In genomic region chr6:108738684-108739406, GRCh38 we compare ENCODE assay signal across 15 cellular contexts.
DNase-seq lines count a peak whose midpoint lies in the region; ATAC-seq, FAIRE-seq and TF ChIP-seq lines count a peak whose summit lies in the region.
"Had no signal": no experiment of that assay in that cellular context is flagged by ENCODE, and none has a peak within 500 bp of the region (broad histone marks: within the 10 kb centered on the region; RNA-seq: fewer than 3 reads in every experiment).

No MANE protein-coding gene starts in this region.

- H3K36me3 Mint-ChIP-seq in astrocyte (ENCODE audit: low read depth, unreplicated experiment) = no peaks in the 10 kb centered on the region

- no peak overlapping the region for H3K4me3 Mint-ChIP-seq in astrocyte (ENCODE audit: unreplicated experiment)
- H3K4me3 Mint-ChIP-seq: activated naive CD8-positive, alpha-beta T cell treated with anti-CD3 and anti-CD28 coated beads, Interleukin-2, amount 50 U/mL, for 24 hours; IgD-negative memory B cell; nephron had no signal

- TF ChIP-seq EP300 in A549 (IDR thresholded peaks at IDR 0.05) = no peak

- no peaks in the 10 kb centered on the region for H3K27me3 Mint-ChIP-seq in astrocyte (ENCODE audit: low read depth, unreplicated experiment)

- peaks cover 30% of the 10 kb centered on the region for H3K4me1 Mint-ChIP-seq in astrocyte (ENCODE audit: low read depth, unreplicated experiment)

- no peak for FAIRE-seq in A549 (lab: Jason Lieb, UNC)
- FAIRE-seq in astrocyte (lab: Jason Lieb, UNC) = no peak

- H3K9ac ChIP-seq in astrocyte (ENCODE audit: low read length) (peak overlapping the region; percentile 53), mucosa of rectum (ENCODE audit: low read depth in 1 of 2, low read length in 2 of 2) (no peak overlapping the region)

- H3K79me2 ChIP-seq in astrocyte (ENCODE audit: insufficient read depth, low read length) = no peaks in the 10 kb centered on the region

- no peak overlapping the region for H2AFZ ChIP-seq in astrocyte (ENCODE audit: low read depth, low read length)

- H3K4me3 ChIP-seq in A549 (no peak overlapping the region), NB4 (ENCODE audit: low read depth, low read length) (no peak overlapping the region), astrocyte (ENCODE audit: insufficient read depth, low read depth, low read length) (no peak overlapping the region), mucosa of rectum (ENCODE audit: low read length in 2 of 2) (no peak overlapping the region), thyroid gland (replicated peaks in 1 of 3) (no peak overlapping the region)
- H3K4me3 ChIP-seq: esophagus muscularis mucosa had no signal

- 85% methylated on average over 16 of the region's 16 CpGs for WGBS in A549 (ENCODE audit: missing lambda C conversion rate)
- 87 to 95% methylated on average over 16 of the region's 16 CpGs for WGBS in thyroid gland, 2 donors

- H4K20me1 ChIP-seq in astrocyte (ENCODE audit: insufficient read depth, low read length) = no peaks in the 10 kb centered on the region

- no peak for ATAC-seq in A549
- ATAC-seq in HG03175 (IDR thresholded peaks at IDR 0.05; ENCODE audit: unreplicated experiment) = no peak

- H3K36me3 ChIP-seq in astrocyte (ENCODE audit: insufficient read depth, low read length) (no peaks in the 10 kb centered on the region), mucosa of rectum (ENCODE audit: control insufficient read depth in 2 of 2, insufficient read depth in 2 of 2, low read length in 2 of 2) (no peaks in the 10 kb centered on the region), thyroid gland (no peaks in the 10 kb centered on the region)
- H3K36me3 ChIP-seq: esophagus muscularis mucosa had no signal

- H3K27ac Mint-ChIP-seq in astrocyte (ENCODE audit: unreplicated experiment) = peak overlapping the region; percentile 85
- H3K27ac Mint-ChIP-seq: activated naive CD8-positive, alpha-beta T cell treated with anti-CD3 and anti-CD28 coated beads, Interleukin-2, amount 50 U/mL, for 24 hours; nephron had no signal

- no peak for TF ChIP-seq POLR2A in A549 (IDR thresholded peaks at IDR 0.05; ENCODE audit: low read length)
- TF ChIP-seq POLR2A in NB4 (IDR thresholded peaks at IDR 0.05; ENCODE audit: extremely low read depth, insufficient read length) = no peak
- TF ChIP-seq POLR2A in thyroid gland (IDR thresholded peaks at IDR 0.05) = no peak

- DNase-seq in A549 (ENCODE audit: low read depth in 1 of 2, low spot score in 1 of 2) (no peak), NB4 (ENCODE audit: low read depth) (peak; percentile 72), astrocyte (ENCODE audit: low read depth) (no peak), thyroid gland (no peak), SW 1271 (lab: John Stamatoyannopoulos, UW) (no peak)
- DNase-seq in activated CD4-positive, alpha-beta T cell treated with anti-CD3 and anti-CD28 coated beads, Interleukin-2, amount 50 U/mL, for 1 hour = no peak
- DNase-seq: activated CD4-positive, alpha-beta T cell treated with anti-CD3 and anti-CD28 coated beads, Interleukin-2, amount 50 U/mL, for 4 hours; hippocampal formation; NCI-H1436 treated with DMSO at 0.1 percent for 48 hours had no signal

- POLR2A ChIA-PET in A549 (lab: Yijun Ruan, JAX) = no interaction called here

- CTCF ChIA-PET in A549 (lab: Yijun Ruan, JAX) = interaction anchor here (0.7 kb wide), 1 partner anchor 43 kb away, joined by 4 read pairs; no protein-coding TSS in a partner anchor

- H3K9me3 Mint-ChIP-seq in astrocyte (ENCODE audit: unreplicated experiment) = peaks cover 2% of the 10 kb centered on the region
- H3K9me3 Mint-ChIP-seq: activated naive CD8-positive, alpha-beta T cell treated with anti-CD3 and anti-CD28 coated beads, Interleukin-2, amount 50 U/mL, for 24 hours; IgD-negative memory B cell; nephron had no signal

- H3K27me3 ChIP-seq in astrocyte (ENCODE audit: insufficient read depth, low read length) = no peaks in the 10 kb centered on the region
- no peaks in the 10 kb centered on the region for H3K27me3 ChIP-seq in mucosa of rectum (ENCODE audit: control insufficient read depth in 2 of 2, insufficient read depth in 2 of 2, low read length in 2 of 2)
- H3K27me3 ChIP-seq in thyroid gland = no peaks in the 10 kb centered on the region
- H3K27me3 ChIP-seq: esophagus muscularis mucosa had no signal

- TF ChIP-seq CTCF in A549 (IDR thresholded peaks at IDR 0.05) = no peak
- TF ChIP-seq CTCF in NB4 (IDR thresholded peaks at IDR 0.05; ENCODE audit: low read depth, low read length) = no peak
- no peak for TF ChIP-seq CTCF in astrocyte (IDR thresholded peaks at IDR 0.05; ENCODE audit: insufficient read depth, low read depth, low read length)
- no peak for TF ChIP-seq CTCF in thyroid gland (IDR thresholded peaks at IDR 0.05)

- TF ChIP-seq RAD21 in A549 (conservative IDR thresholded peaks at IDR 0.05 in 1 of 2, IDR thresholded peaks at IDR 0.05 in 1 of 2) = no peak

- H3K4me1 ChIP-seq in A549 (peaks cover 34% of the 10 kb centered on the region; the same call in 1 of the 3 replicates), astrocyte (ENCODE audit: insufficient read depth, low read length) (peaks cover 30% of the 10 kb centered on the region), mucosa of rectum (ENCODE audit: control insufficient read depth in 2 of 2, insufficient read depth in 2 of 2, low read length in 2 of 2) (peaks cover 6 to 14% of the 10 kb centered on the region in 2 donors), thyroid gland (no peaks in the 10 kb centered on the region)

- H3K9me3 ChIP-seq in A549 (no peaks in the 10 kb centered on the region), astrocyte (ENCODE audit: insufficient read depth, low read depth, low read length) (no peaks in the 10 kb centered on the region), mucosa of rectum (ENCODE audit: control insufficient read depth in 2 of 2, low read length in 2 of 2) (no peaks in the 10 kb centered on the region), thyroid gland (no peaks in the 10 kb centered on the region)
- H3K9me3 ChIP-seq: esophagus muscularis mucosa had no signal

- intact Hi-C loops in thyroid gland (cut with DNase I) = no loop called here

- H3K4me2 ChIP-seq in A549 (peak overlapping the region; percentile 47; the same call in 2 of the 3 replicates), astrocyte (ENCODE audit: low read length) (peak overlapping the region; percentile 54)

- peak overlapping the region; percentile 48 to 62; a peak in 3 of 6 replicates for H3K27ac ChIP-seq in A549
- peak overlapping the region; percentile 72 for H3K27ac ChIP-seq in astrocyte (ENCODE audit: low read depth, low read length)
- peak overlapping the region; percentile 26 to 44 for H3K27ac ChIP-seq in mucosa of rectum (ENCODE audit: low read depth in 2 of 2, low read length in 2 of 2)
- no peak overlapping the region for H3K27ac ChIP-seq in thyroid gland

TF ChIP-seq in A549, 52 proteins besides CTCF, POLR2A, EP300 and RAD21:
- TF ChIP-seq JUN (IDR thresholded peaks at IDR 0.05) (no peak), NPAS2 (CRISPR knock-in tag; IDR thresholded peaks at IDR 0.05; ENCODE audit: borderline replicate concordance) (no peak), FOXS1 (CRISPR knock-in tag; IDR thresholded peaks at IDR 0.05) (no peak), E2F6 (IDR thresholded peaks at IDR 0.05; ENCODE audit: borderline replicate concordance, low read depth) (no peak), USF2 (IDR thresholded peaks at IDR 0.05) (no peak), CBX8 (IDR thresholded peaks at IDR 0.05) (no peak), KDM1A (IDR thresholded peaks at IDR 0.05; ENCODE audit: low read depth) (no peak), ZSCAN20 (CRISPR knock-in tag; IDR thresholded peaks at IDR 0.05) (no peak), MAFK (IDR thresholded peaks at IDR 0.05; ENCODE audit: partially characterized antibody) (no peak), ZFP36 (IDR thresholded peaks at IDR 0.05; ENCODE audit: borderline replicate concordance, partially characterized antibody) (no peak), CHD4 (IDR thresholded peaks at IDR 0.05; ENCODE audit: borderline replicate concordance) (no peak), TP53 (CRISPR knock-in tag; IDR thresholded peaks at IDR 0.05) (no peak), HOXA7 (CRISPR knock-in tag; IDR thresholded peaks at IDR 0.05) (no peak)
- TF ChIP-seq, protein P1, sequence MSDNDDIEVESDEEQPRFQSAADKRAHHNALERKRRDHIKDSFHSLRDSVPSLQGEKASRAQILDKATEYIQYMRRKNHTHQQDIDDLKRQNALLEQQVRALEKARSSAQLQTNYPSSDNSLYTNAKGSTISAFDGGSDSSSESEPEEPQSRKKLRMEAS (IDR thresholded peaks at IDR 0.05) = no peak
- TF ChIP-seq, protein P2, sequence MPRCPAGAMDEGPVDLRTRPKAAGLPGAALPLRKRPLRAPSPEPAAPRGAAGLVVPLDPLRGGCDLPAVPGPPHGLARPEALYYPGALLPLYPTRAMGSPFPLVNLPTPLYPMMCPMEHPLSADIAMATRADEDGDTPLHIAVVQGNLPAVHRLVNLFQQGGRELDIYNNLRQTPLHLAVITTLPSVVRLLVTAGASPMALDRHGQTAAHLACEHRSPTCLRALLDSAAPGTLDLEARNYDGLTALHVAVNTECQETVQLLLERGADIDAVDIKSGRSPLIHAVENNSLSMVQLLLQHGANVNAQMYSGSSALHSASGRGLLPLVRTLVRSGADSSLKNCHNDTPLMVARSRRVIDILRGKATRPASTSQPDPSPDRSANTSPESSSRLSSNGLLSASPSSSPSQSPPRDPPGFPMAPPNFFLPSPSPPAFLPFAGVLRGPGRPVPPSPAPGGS (IDR thresholded peaks at IDR 0.05) = no peak

Comparison
In these comparisons a context has a peak if more than half of its experiments do, and no peak if none do; other contexts are left out.
1. H3K27ac ChIP-seq: peak in A549 (2 of 2), astrocyte (single experiment) and mucosa of rectum (2 of 2); none in thyroid gland (0 of 3).